ENCODE assay signal across 26 cellular contexts in genomic region chr2:219916761-219917160, GRCh38.
"Had no signal": no experiment of that assay in that cellular context is flagged by ENCODE, and none has a peak within 500 bp of the region (broad histone marks: within the 10 kb centered on the region; RNA-seq: fewer than 3 reads in every experiment).

No MANE protein-coding gene starts in this region.

- DNase-seq: activated CD4-positive, alpha-beta T cell treated with anti-CD3 and anti-CD28 coated beads for 4 hours; activated CD4-positive, alpha-beta T cell treated with anti-CD3 and anti-CD28 coated beads, Interleukin-2, amount 50 U/mL, for 4 hours; activated naive CD4-positive, alpha-beta T cell treated with Interleukin-2 at 50 U/mL for 16 hours; activated T-cell treated with anti-CD3 and anti-CD28 coated beads for 4 hours; activated T-cell treated with anti-CD3 and anti-CD28 coated beads, Interleukin-2, amount 50 U/mL, for 72 hours; aorta; body of pancreas; cerebellar nuclear complex; cortex of kidney; foreskin fibroblast; kidney; left colon; mammary epithelial cell; naive thymus-derived CD4-positive, alpha-beta T cell; posterior cingulate gyrus; right cardiac atrium; stimulated activated CD4-positive, alpha-beta T cell treated with anti-CD3 and anti-CD28 coated beads, Interleukin-4, amount 100 ng/mL, for 1 hour; stimulated activated naive CD8-positive, alpha-beta T cell treated with anti-CD3 and anti-CD28 coated beads, Interleukin-15, amount 100 ng/mL, for 72 hours; upper lobe of left lung had no signal

- H3K4me3 Mint-ChIP-seq: activated naive CD8-positive, alpha-beta T cell; activated T-cell treated with anti-CD3 and anti-CD28 coated beads, Interleukin-2, amount 50 U/mL, for 72 hours; mesothelial cell of epicardium; naive thymus-derived CD4-positive, alpha-beta T cell; neural crest cell; stimulated activated memory B cell treated with anti-CD40 and anti-IgM and Interleukin-4, amounts not matched to agents 10 μg/mL and 1 μg/mL and 100 μg/mL, for 72 hours; stimulated activated naive CD8-positive, alpha-beta T cell treated with anti-CD3 and anti-CD28 coated beads, Interleukin-15, amount 100 ng/mL, for 72 hours had no signal

- H3K36me3 Mint-ChIP-seq: activated naive CD8-positive, alpha-beta T cell; mesothelial cell of epicardium; naive thymus-derived CD4-positive, alpha-beta T cell; stimulated activated memory B cell treated with anti-CD40 and anti-IgM and Interleukin-4, amounts not matched to agents 10 μg/mL and 1 μg/mL and 100 μg/mL, for 72 hours had no signal

- H3K4me3 ChIP-seq: body of pancreas, cardiac muscle cell, upper lobe of left lung, vagina had no signal

- H3K9me3 ChIP-seq: body of pancreas, upper lobe of left lung, vagina had no signal

- H3K9me3 Mint-ChIP-seq: activated T-cell treated with anti-CD3 and anti-CD28 coated beads, Interleukin-2, amount 50 U/mL, for 72 hours; mesothelial cell of epicardium; stimulated activated naive CD8-positive, alpha-beta T cell treated with anti-CD3 and anti-CD28 coated beads, Interleukin-15, amount 100 ng/mL, for 72 hours had no signal

- H3K27me3 ChIP-seq: body of pancreas, cardiac muscle cell, upper lobe of left lung, vagina had no signal

- ATAC-seq: activated T-cell treated with anti-CD3 and anti-CD28 coated beads, Interleukin-2, amount 50 U/mL, for 72 hours; body of pancreas; esophagus mucosa; left colon; naive thymus-derived CD4-positive, alpha-beta T cell; right cardiac atrium; stimulated activated memory B cell treated with anti-CD40 and anti-IgM and Interleukin-4, amounts not matched to agents 10 μg/mL and 1 μg/mL and 100 μg/mL, for 72 hours; stimulated activated naive CD8-positive, alpha-beta T cell treated with anti-CD3 and anti-CD28 coated beads, Interleukin-15, amount 100 ng/mL, for 72 hours had no signal

- H3K36me3 ChIP-seq: cardiac muscle cell, upper lobe of left lung, vagina had no signal

- H3K27ac Mint-ChIP-seq: activated naive CD8-positive, alpha-beta T cell; activated T-cell treated with anti-CD3 and anti-CD28 coated beads, Interleukin-2, amount 50 U/mL, for 72 hours; mesothelial cell of epicardium; naive thymus-derived CD4-positive, alpha-beta T cell; stimulated activated memory B cell treated with anti-CD40 and anti-IgM and Interleukin-4, amounts not matched to agents 10 μg/mL and 1 μg/mL and 100 μg/mL, for 72 hours; stimulated activated naive CD8-positive, alpha-beta T cell treated with anti-CD3 and anti-CD28 coated beads, Interleukin-15, amount 100 ng/mL, for 72 hours had no signal

- H3K27me3 Mint-ChIP-seq: stimulated activated memory B cell treated with anti-CD40 and anti-IgM and Interleukin-4, amounts not matched to agents 10 μg/mL and 1 μg/mL and 100 μg/mL, for 72 hours; stimulated activated naive CD8-positive, alpha-beta T cell treated with anti-CD3 and anti-CD28 coated beads, Interleukin-15, amount 100 ng/mL, for 72 hours had no signal

- H3K4me1 ChIP-seq: body of pancreas, upper lobe of left lung, vagina had no signal

- H3K27ac ChIP-seq: body of pancreas, cardiac muscle cell, upper lobe of left lung, vagina had no signal

- H3K4me1 Mint-ChIP-seq: naive thymus-derived CD4-positive, alpha-beta T cell; stimulated activated memory B cell treated with anti-CD40 and anti-IgM and Interleukin-4, amounts not matched to agents 10 μg/mL and 1 μg/mL and 100 μg/mL, for 72 hours; stimulated activated naive CD8-positive, alpha-beta T cell treated with anti-CD3 and anti-CD28 coated beads, Interleukin-15, amount 100 ng/mL, for 72 hours had no signal
